24 cellular contexts compared by ENCODE assay signal in the genomic region with DNA sequence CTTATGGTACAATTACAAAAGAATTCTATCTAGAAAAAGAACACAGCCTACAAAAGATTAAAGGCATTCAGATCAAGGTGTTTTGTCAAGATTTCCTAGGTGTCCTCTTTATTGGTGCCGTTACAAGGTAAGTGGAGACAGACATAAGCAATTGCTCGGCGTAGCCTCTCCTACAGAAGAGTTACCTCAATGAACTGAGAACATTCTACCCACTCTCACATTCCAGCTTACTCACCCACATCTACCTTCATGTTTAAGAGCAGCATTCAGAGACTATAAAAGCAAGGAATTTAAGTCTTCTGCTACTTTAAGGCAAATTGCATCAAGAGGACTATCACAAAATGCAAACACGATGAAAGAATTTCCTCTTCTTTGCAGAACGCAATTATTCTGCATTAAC. TPM values are rescaled to one million over a fixed set of nuclear protein-coding genes. Genes with fewer than 3 reads are reported as not detected.
DNase-seq lines count a peak whose midpoint lies in the region; ATAC-seq and TF ChIP-seq lines count a peak whose summit lies in the region.
"Had no signal": no experiment of that assay in that cellular context is flagged by ENCODE, and none has a peak within 500 bp of the region (broad histone marks: within the 10 kb centered on the region; RNA-seq: fewer than 3 reads in every experiment).

No MANE protein-coding gene starts in this region.

- intact Hi-C loops in left lung (cut with DNase I): no loop called here
- intact Hi-C loops in tibial artery (cut with DNase I; ENCODE audit: low total_unique reads): no loop called here

- H3K27me3 Mint-ChIP-seq in osteocyte (ENCODE audit: unreplicated experiment): no peaks in the 10 kb centered on the region
- no peaks in the 10 kb centered on the region for H3K27me3 Mint-ChIP-seq in stimulated activated naive CD8-positive, alpha-beta T cell treated with anti-CD3 and anti-CD28 coated beads, Interleukin-15, amount 100 ng/mL, for 72 hours
- H3K27me3 Mint-ChIP-seq: CD4-positive, alpha-beta memory T cell; CD4-positive, CD25-positive, alpha-beta regulatory T cell; CD8-positive, alpha-beta memory T cell had no signal

- peak overlapping the region; percentile 31 for H3K27ac Mint-ChIP-seq in osteocyte (ENCODE audit: unreplicated experiment)
- H3K27ac Mint-ChIP-seq in stimulated activated naive CD8-positive, alpha-beta T cell treated with anti-CD3 and anti-CD28 coated beads, Interleukin-15, amount 100 ng/mL, for 72 hours: no peak overlapping the region
- H3K27ac Mint-ChIP-seq: CD4-positive, alpha-beta memory T cell; CD4-positive, CD25-positive, alpha-beta regulatory T cell; CD8-positive, alpha-beta memory T cell had no signal

- H3K4me1 Mint-ChIP-seq in osteocyte (ENCODE audit: unreplicated experiment): peaks cover 55% of the 10 kb centered on the region
- peaks cover 17% of the 10 kb centered on the region for H3K4me1 Mint-ChIP-seq in stimulated activated naive CD8-positive, alpha-beta T cell treated with anti-CD3 and anti-CD28 coated beads, Interleukin-15, amount 100 ng/mL, for 72 hours

- H3K4me3 ChIP-seq in left lung (no peak overlapping the region), tibial artery (no peak overlapping the region)
- H3K4me3 ChIP-seq: BLaER1, GM12878 had no signal

- H3K27ac ChIP-seq in left lung: no peak overlapping the region
- H3K27ac ChIP-seq in tibial artery: peak overlapping the region; percentile 48 to 58
- H3K27ac ChIP-seq: BLaER1 had no signal

- DNase-seq in left lung: no peak
- DNase-seq in osteocyte (ENCODE audit: extremely low spot score, unreplicated experiment): no peak
- no peak for DNase-seq in tibial artery
- DNase-seq in activated CD4-positive, alpha-beta T cell treated with anti-CD3 and anti-CD28 coated beads, Interleukin-2, amount 50 U/mL, for 1 hour: no peak
- no peak for DNase-seq in stimulated activated naive CD8-positive, alpha-beta T cell treated with anti-CD3 and anti-CD28 coated beads, Interleukin-15, amount 100 ng/mL, for 72 hours
- DNase-seq in pons (ENCODE audit: low spot score): no peak
- DNase-seq: 8988T; ACHN; BE2C; C1 segment of cervical spinal cord; CD4-positive, alpha-beta memory T cell; CD4-positive, CD25-positive, alpha-beta regulatory T cell; CD8-positive, alpha-beta memory T cell; COR-L47; DMS 273 treated with DMSO at 0.1 percent for 48 hours; DMS153; DMS53; DMS79; DND-41; EL; GDM1 had no signal

- no peaks in the 10 kb centered on the region for H3K9me3 ChIP-seq in left lung
- H3K9me3 ChIP-seq in tibial artery: no peaks in the 10 kb centered on the region
- H3K9me3 ChIP-seq: BE2C, BLaER1 had no signal

- no peaks in the 10 kb centered on the region for H3K36me3 ChIP-seq in left lung
- H3K36me3 ChIP-seq in tibial artery: no peaks in the 10 kb centered on the region
- H3K36me3 ChIP-seq: BE2C, BLaER1 had no signal

- TF ChIP-seq CTCF in left lung (IDR thresholded peaks at IDR 0.05) (no peak), osteocyte (IDR thresholded peaks at IDR 0.05) (no peak), tibial artery (IDR thresholded peaks at IDR 0.05) (no peak)

- H3K36me3 Mint-ChIP-seq in osteocyte (ENCODE audit: unreplicated experiment): peaks cover 6% of the 10 kb centered on the region
- H3K36me3 Mint-ChIP-seq: CD4-positive, CD25-positive, alpha-beta regulatory T cell had no signal

- ATAC-seq in left lung: peak; percentile 47
- no peak for ATAC-seq in stimulated activated naive CD8-positive, alpha-beta T cell treated with anti-CD3 and anti-CD28 coated beads, Interleukin-15, amount 100 ng/mL, for 72 hours
- ATAC-seq: GM12878 had no signal

- H3K4me1 ChIP-seq in left lung (peaks cover 3 to 7% of the 10 kb centered on the region in 2 donors), tibial artery (peaks cover 0 to 56% (median 8%) of the 10 kb centered on the region in 4 donors)
- H3K4me1 ChIP-seq: BE2C had no signal

- no peaks in the 10 kb centered on the region for H3K9me3 Mint-ChIP-seq in osteocyte (ENCODE audit: unreplicated experiment)
- H3K9me3 Mint-ChIP-seq in stimulated activated naive CD8-positive, alpha-beta T cell treated with anti-CD3 and anti-CD28 coated beads, Interleukin-15, amount 100 ng/mL, for 72 hours: no peaks in the 10 kb centered on the region
- H3K9me3 Mint-ChIP-seq: CD4-positive, alpha-beta memory T cell; CD4-positive, CD25-positive, alpha-beta regulatory T cell; CD8-positive, alpha-beta memory T cell had no signal

- H3K27me3 ChIP-seq in left lung: no peaks in the 10 kb centered on the region
- H3K27me3 ChIP-seq in tibial artery: no peaks in the 10 kb centered on the region
- H3K27me3 ChIP-seq: BE2C, BLaER1 had no signal

- no peak overlapping the region for H3K4me3 Mint-ChIP-seq in osteocyte (ENCODE audit: unreplicated experiment)
- H3K4me3 Mint-ChIP-seq in stimulated activated naive CD8-positive, alpha-beta T cell treated with anti-CD3 and anti-CD28 coated beads, Interleukin-15, amount 100 ng/mL, for 72 hours: no peak overlapping the region
- H3K4me3 Mint-ChIP-seq: CD14-positive monocyte; CD4-positive, alpha-beta memory T cell; CD4-positive, CD25-positive, alpha-beta regulatory T cell; CD8-positive, alpha-beta memory T cell had no signal

RNA-seq across cellular contexts. Expression of a gene that starts 29.5 kb away (rescaled TPM):
- total RNA-seq in left lung (10 to 100 TPM; 28.3 to 38.3 TPM), osteocyte (37.4 and 41.9 TPM in 2 replicates)

Comparison
In these comparisons a context has a peak if more than half of its experiments do, and no peak if none do; other contexts are left out.
1. H3K27ac ChIP-seq: peak in tibial artery (2 of 2); none in left lung (0 of 2).